In genomic region chr1:11738096-11738495, GRCh38 we compare ENCODE assay signal across 18 cellular contexts. TPM values are rescaled to one million over a fixed set of nuclear protein-coding genes. Genes with fewer than 3 reads are reported as not detected.
DNase-seq lines count a peak whose midpoint lies in the region; ATAC-seq, FAIRE-seq and TF ChIP-seq lines count a peak whose summit lies in the region.
"Had no signal": no experiment of that assay in that cellular context is flagged by ENCODE, and none has a peak within 500 bp of the region (broad histone marks: within the 10 kb centered on the region; RNA-seq: fewer than 3 reads in every experiment).

No MANE protein-coding gene starts in this region.

- peaks cover 0 to 3% (median 0%) of the 10 kb centered on the region in 3 donors for H3K36me3 Mint-ChIP-seq in CD8-positive, alpha-beta memory T cell
- no peaks in the 10 kb centered on the region for H3K36me3 Mint-ChIP-seq in activated T-helper 17 cell treated with anti-CD3 and anti-CD28 coated beads, Interleukin-2, amount 50 U/mL, for 72 hours (ENCODE audit: low read depth)
- no peaks in the 10 kb centered on the region for H3K36me3 Mint-ChIP-seq in natural killer cell treated with Interleukin-12 subunit alpha and Interleukin-12 subunit beta and Interleukin-15 and Interleukin-18, amount 100 ng/mL, for 72 hours
- H3K36me3 Mint-ChIP-seq: activated naive CD4-positive, alpha-beta T cell treated with anti-CD3 and anti-CD28 coated beads, Interleukin-2, amount 50 U/mL, for 24 hours had no signal

- FAIRE-seq in A549 (lab: Jason Lieb, UNC): no peak

- no peaks in the 10 kb centered on the region for H3K27me3 ChIP-seq in CD8-positive, alpha-beta memory T cell (ENCODE audit: insufficient read depth, low read length, poor library complexity, severe bottlenecking)
- H3K27me3 ChIP-seq in SJCRH30: no peaks in the 10 kb centered on the region
- H3K27me3 ChIP-seq: BE2C had no signal

- POLR2A ChIA-PET in A549 (lab: Yijun Ruan, JAX): no interaction called here
- POLR2A ChIA-PET in CD8-positive, alpha-beta memory T cell (lab: Charles Lee): no interaction called here

- CTCF ChIA-PET in A549 (lab: Yijun Ruan, JAX): interaction anchor here (2.1 kb wide), 1 partner anchor 11 kb away, joined by 10 read pairs; no protein-coding TSS in a partner anchor
- CTCF ChIA-PET in CD8-positive, alpha-beta memory T cell (lab: Charles Lee): interaction anchor here (1.5 to 2.6 kb wide), 4 partner anchors 19 to 88 kb away, joined by 3 to 10 read pairs (median 7); partner anchors contain the start of gene FBXO6

- H3K9me3 ChIP-seq in A549: no peaks in the 10 kb centered on the region
- H3K9me3 ChIP-seq in CD8-positive, alpha-beta memory T cell (ENCODE audit: low read length): no peaks in the 10 kb centered on the region
- no peaks in the 10 kb centered on the region for H3K9me3 ChIP-seq in SJCRH30 (replicated peaks)
- H3K9me3 ChIP-seq: BE2C had no signal

- no peaks in the 10 kb centered on the region for H3K36me3 ChIP-seq in CD8-positive, alpha-beta memory T cell (ENCODE audit: insufficient read depth, low read length)
- H3K36me3 ChIP-seq in SJCRH30: no peaks in the 10 kb centered on the region
- H3K36me3 ChIP-seq: BE2C had no signal

- TF ChIP-seq EP300 in A549 (IDR thresholded peaks at IDR 0.05): no peak

- H3K4me1 ChIP-seq in A549 (peaks cover 14% of the 10 kb centered on the region), SJCRH30 (peaks cover 10% of the 10 kb centered on the region)
- H3K4me1 ChIP-seq in CD8-positive, alpha-beta memory T cell (ENCODE audit: insufficient read depth, low read length): peaks cover 65% of the 10 kb centered on the region
- H3K4me1 ChIP-seq: BE2C had no signal

- H3K4me1 Mint-ChIP-seq in CD8-positive, alpha-beta memory T cell: peaks cover 63 to 76% (median 64%) of the 10 kb centered on the region in 3 donors
- H3K4me1 Mint-ChIP-seq in activated T-helper 17 cell treated with anti-CD3 and anti-CD28 coated beads, Interleukin-2, amount 50 U/mL, for 72 hours: peaks cover 28% of the 10 kb centered on the region
- H3K4me1 Mint-ChIP-seq in natural killer cell treated with Interleukin-12 subunit alpha and Interleukin-12 subunit beta and Interleukin-15 and Interleukin-18, amount 100 ng/mL, for 72 hours (ENCODE audit: low read depth in 2 of 2): peaks cover 73 to 77% of the 10 kb centered on the region in 2 donors

- peak overlapping the region; percentile 85; the same call in 1 of the 3 replicates for H3K4me2 ChIP-seq in A549

- ATAC-seq in A549: no peak
- ATAC-seq in activated T-helper 17 cell treated with anti-CD3 and anti-CD28 coated beads, Interleukin-2, amount 50 U/mL, for 72 hours (replicated peaks): no peak
- ATAC-seq in natural killer cell treated with Interleukin-12 subunit alpha and Interleukin-12 subunit beta and Interleukin-15 and Interleukin-18, amount 100 ng/mL, for 72 hours: no peak
- ATAC-seq: stimulated activated effector memory CD8-positive, alpha-beta T cell treated with anti-CD3 and anti-CD28 coated beads, Interleukin-12 subunit alpha, Interleukin-12 subunit beta, amount 100 ng/mL, for 72 hours had no signal

- H3K4me3 ChIP-seq in A549: no peak overlapping the region
- no peak overlapping the region for H3K4me3 ChIP-seq in CD8-positive, alpha-beta memory T cell (ENCODE audit: low read length)
- no peak overlapping the region for H3K4me3 ChIP-seq in SJCRH30

- no peak for TF ChIP-seq POLR2A in A549 (IDR thresholded peaks at IDR 0.05; ENCODE audit: low read length)

- no peak for TF ChIP-seq CTCF in A549 (IDR thresholded peaks at IDR 0.05)

- no peaks in the 10 kb centered on the region for H3K27me3 Mint-ChIP-seq in CD8-positive, alpha-beta memory T cell
- H3K27me3 Mint-ChIP-seq in activated T-helper 17 cell treated with anti-CD3 and anti-CD28 coated beads, Interleukin-2, amount 50 U/mL, for 72 hours: no peaks in the 10 kb centered on the region
- H3K27me3 Mint-ChIP-seq in natural killer cell treated with Interleukin-12 subunit alpha and Interleukin-12 subunit beta and Interleukin-15 and Interleukin-18, amount 100 ng/mL, for 72 hours: no peaks in the 10 kb centered on the region
- H3K27me3 Mint-ChIP-seq: activated naive CD4-positive, alpha-beta T cell treated with anti-CD3 and anti-CD28 coated beads, Interleukin-2, amount 50 U/mL, for 24 hours had no signal

- peak overlapping the region in 1 of 2 experiments; percentile 98; a peak in 4 of 6 replicates for H3K27ac ChIP-seq in A549
- no peak overlapping the region for H3K27ac ChIP-seq in CD8-positive, alpha-beta memory T cell (ENCODE audit: low read depth, low read length)
- no peak overlapping the region for H3K27ac ChIP-seq in SJCRH30

- WGBS in A549 (ENCODE audit: missing lambda C conversion rate): 75% methylated on average over 2 of the region's 2 CpGs

- DNase-seq in A549 (ENCODE audit: low read depth in 1 of 2, low spot score in 1 of 2): no peak
- DNase-seq in CD8-positive, alpha-beta memory T cell: no peak
- no peak for DNase-seq in natural killer cell treated with Interleukin-12 subunit alpha and Interleukin-12 subunit beta and Interleukin-15 and Interleukin-18, amount 100 ng/mL, for 72 hours (ENCODE audit: low spot score)
- DNase-seq in occipital lobe (lab: John Stamatoyannopoulos, UW): no peak
- no peak for DNase-seq in SJCRH30
- DNase-seq in mesenteric fat pad (ENCODE audit: low spot score): no peak
- DNase-seq in NCI-H2107 treated with DMSO at 0.1 percent for 48 hours (lab: John Stamatoyannopoulos, UW; ENCODE audit: unreplicated experiment): no peak
- DNase-seq: BE2C, foreskin melanocyte, KG1, NCI-H146, NCI-H510A treated with DMSO at 0.1 percent for 48 hours had no signal

- TF ChIP-seq RAD21 in A549 (conservative IDR thresholded peaks at IDR 0.05 in 1 of 2, IDR thresholded peaks at IDR 0.05 in 1 of 2): no peak

- H3K9me3 Mint-ChIP-seq in CD8-positive, alpha-beta memory T cell: no peaks in the 10 kb centered on the region
- H3K9me3 Mint-ChIP-seq in activated T-helper 17 cell treated with anti-CD3 and anti-CD28 coated beads, Interleukin-2, amount 50 U/mL, for 72 hours: no peaks in the 10 kb centered on the region
- no peaks in the 10 kb centered on the region for H3K9me3 Mint-ChIP-seq in natural killer cell treated with Interleukin-12 subunit alpha and Interleukin-12 subunit beta and Interleukin-15 and Interleukin-18, amount 100 ng/mL, for 72 hours
- H3K9me3 Mint-ChIP-seq: activated naive CD4-positive, alpha-beta T cell treated with anti-CD3 and anti-CD28 coated beads, Interleukin-2, amount 50 U/mL, for 24 hours; stimulated activated effector memory CD8-positive, alpha-beta T cell treated with anti-CD3 and anti-CD28 coated beads, Interleukin-12 subunit alpha, Interleukin-12 subunit beta, amount 100 ng/mL, for 72 hours had no signal

- H3K4me3 Mint-ChIP-seq in CD8-positive, alpha-beta memory T cell: peak overlapping the region; percentile 18 to 96 (median 92)
- H3K4me3 Mint-ChIP-seq in activated T-helper 17 cell treated with anti-CD3 and anti-CD28 coated beads, Interleukin-2, amount 50 U/mL, for 72 hours: no peak overlapping the region
- peak overlapping the region; percentile 87 for H3K4me3 Mint-ChIP-seq in natural killer cell treated with Interleukin-12 subunit alpha and Interleukin-12 subunit beta and Interleukin-15 and Interleukin-18, amount 100 ng/mL, for 72 hours

- peak overlapping the region; percentile 5 to 91 (median 58) for H3K27ac Mint-ChIP-seq in CD8-positive, alpha-beta memory T cell
- peak overlapping the region; percentile 28 for H3K27ac Mint-ChIP-seq in activated T-helper 17 cell treated with anti-CD3 and anti-CD28 coated beads, Interleukin-2, amount 50 U/mL, for 72 hours
- peak overlapping the region; percentile 98 to 99 for H3K27ac Mint-ChIP-seq in natural killer cell treated with Interleukin-12 subunit alpha and Interleukin-12 subunit beta and Interleukin-15 and Interleukin-18, amount 100 ng/mL, for 72 hours
- H3K27ac Mint-ChIP-seq: activated naive CD4-positive, alpha-beta T cell treated with anti-CD3 and anti-CD28 coated beads, Interleukin-2, amount 50 U/mL, for 24 hours had no signal

RNA-seq across cellular contexts. Expression of gene AGTRAP, which starts 2.2 kb away (rescaled TPM):
- polyA plus RNA-seq in A549 (2011; rRNA removed) (26.9 and 32.1 TPM in 2 replicates), A549 (2017; fragmentation: RNase III; extraction: RNeasy Plus Mini Kit Qiagen cat#74134 plus additional on column Dnase treatment) (56.5 to 57.5 TPM (median 57.5 TPM) in 3 replicates)
- 87.0 and 122 TPM in 2 replicates for polyA plus RNA-seq in A549 (2012; cell fraction: cytosol; rRNA removed)
- 84.4 and 108 TPM in 2 replicates for polyA plus RNA-seq in A549 (2012; cell fraction: nucleus; rRNA removed)
- polyA minus RNA-seq in A549 (2011; rRNA and poly(A)+ RNA removed): 20.3 and 32.0 TPM in 2 replicates
- total RNA-seq in CD8-positive, alpha-beta memory T cell: 10 to 100 TPM in 1 of 2 experiments, 1 to 10 TPM in 1; 9.7 to 10.6 TPM
- 103 TPM for polyA plus RNA-seq in CD8-positive, alpha-beta memory T cell
- total RNA-seq in activated T-helper 17 cell treated with anti-CD3 and anti-CD28 coated beads, Interleukin-2, amount 50 U/mL, for 72 hours: 10 to 100 TPM in 1 of 2 donors, 1 to 10 TPM in 1; 7.5 to 14.3 TPM
- 10 to 100 TPM; 40.3 to 52.0 TPM for total RNA-seq in natural killer cell treated with Interleukin-12 subunit alpha and Interleukin-12 subunit beta and Interleukin-15 and Interleukin-18, amount 100 ng/mL, for 72 hours
- total RNA-seq in occipital lobe (4.2 TPM), mesenteric fat pad (39.8 TPM)
- total RNA-seq in SJCRH30 (2014; rRNA removed; shearing (Covaris generic)): 13.0 and 16.5 TPM in 2 replicates

RNA-seq across cellular contexts. Expression of gene C1orf167, which starts 23.9 kb away (rescaled TPM):
- polyA plus RNA-seq in A549 (2011; rRNA removed) (not detected in 2 replicates), A549 (2017; fragmentation: RNase III; extraction: RNeasy Plus Mini Kit Qiagen cat#74134 plus additional on column Dnase treatment) (not detected in 3 replicates)
- not detected in 2 replicates for polyA plus RNA-seq in A549 (2012; cell fraction: cytosol; rRNA removed)
- 0.04 TPM in 1 of 2 replicates, not detected in the other for polyA plus RNA-seq in A549 (2012; cell fraction: nucleus; rRNA removed)
- polyA minus RNA-seq in A549 (2011; rRNA and poly(A)+ RNA removed): not detected in 2 replicates
- total RNA-seq in CD8-positive, alpha-beta memory T cell: not detected
- polyA plus RNA-seq in CD8-positive, alpha-beta memory T cell: 0.81 TPM
- total RNA-seq in activated T-helper 17 cell treated with anti-CD3 and anti-CD28 coated beads, Interleukin-2, amount 50 U/mL, for 72 hours: not detected
- total RNA-seq in natural killer cell treated with Interleukin-12 subunit alpha and Interleukin-12 subunit beta and Interleukin-15 and Interleukin-18, amount 100 ng/mL, for 72 hours: not detected
- total RNA-seq in occipital lobe (not detected), mesenteric fat pad (1.1 TPM)
- not detected in 2 replicates for total RNA-seq in SJCRH30 (2014; rRNA removed; shearing (Covaris generic))
- total RNA-seq: Daoy, liver had no signal
- polyA plus RNA-seq: neural cell had no signal

RNA-seq across cellular contexts. Expression of gene DRAXIN, which starts 46.6 kb away (rescaled TPM):
- polyA plus RNA-seq in A549 (2011; rRNA removed) (0.03 and 0.04 TPM in 2 replicates), A549 (2017; fragmentation: RNase III; extraction: RNeasy Plus Mini Kit Qiagen cat#74134 plus additional on column Dnase treatment) (0.03 to 0.08 TPM in 2 of 3 replicates, not detected in the other)
- polyA plus RNA-seq in A549 (2012; cell fraction: cytosol; rRNA removed): under 0.01 and 0.01 TPM in 2 replicates
- polyA plus RNA-seq in A549 (2012; cell fraction: nucleus; rRNA removed): 0.01 and 0.04 TPM in 2 replicates
- polyA minus RNA-seq in A549 (2011; rRNA and poly(A)+ RNA removed): not detected in 2 replicates
- under 1 TPM; 0.09 to 0.11 TPM for total RNA-seq in CD8-positive, alpha-beta memory T cell
- polyA plus RNA-seq in CD8-positive, alpha-beta memory T cell: 0.12 TPM
- under 1 TPM; 0.04 to 0.13 TPM for total RNA-seq in activated T-helper 17 cell treated with anti-CD3 and anti-CD28 coated beads, Interleukin-2, amount 50 U/mL, for 72 hours
- 10 to 100 TPM; 29.3 to 41.5 TPM for total RNA-seq in natural killer cell treated with Interleukin-12 subunit alpha and Interleukin-12 subunit beta and Interleukin-15 and Interleukin-18, amount 100 ng/mL, for 72 hours
- total RNA-seq in occipital lobe (107 TPM), mesenteric fat pad (not detected)
- total RNA-seq in SJCRH30 (2014; rRNA removed; shearing (Covaris generic)): 7.1 and 8.0 TPM in 2 replicates

RNA-seq across cellular contexts. Expression of gene MAD2L2, which starts 57.1 kb away (rescaled TPM):
- polyA plus RNA-seq in A549 (2011; rRNA removed) (32.5 and 35.4 TPM in 2 replicates), A549 (2017; fragmentation: RNase III; extraction: RNeasy Plus Mini Kit Qiagen cat#74134 plus additional on column Dnase treatment) (30.6 to 31.7 TPM (median 31.2 TPM) in 3 replicates)
- 67.2 and 71.8 TPM in 2 replicates for polyA plus RNA-seq in A549 (2012; cell fraction: cytosol; rRNA removed)
- polyA plus RNA-seq in A549 (2012; cell fraction: nucleus; rRNA removed): 52.5 and 53.0 TPM in 2 replicates
- polyA minus RNA-seq in A549 (2011; rRNA and poly(A)+ RNA removed): 34.5 and 39.9 TPM in 2 replicates
- total RNA-seq in CD8-positive, alpha-beta memory T cell: 10 to 100 TPM; 60.1 to 66.2 TPM
- polyA plus RNA-seq in CD8-positive, alpha-beta memory T cell: 57.2 TPM
- 10 to 100 TPM; 63.1 to 63.3 TPM for total RNA-seq in activated T-helper 17 cell treated with anti-CD3 and anti-CD28 coated beads, Interleukin-2, amount 50 U/mL, for 72 hours
- total RNA-seq in natural killer cell treated with Interleukin-12 subunit alpha and Interleukin-12 subunit beta and Interleukin-15 and Interleukin-18, amount 100 ng/mL, for 72 hours: 100 to 1,000 TPM; 115 to 153 TPM
- total RNA-seq in occipital lobe (43.4 TPM), mesenteric fat pad (25.1 TPM)
- total RNA-seq in SJCRH30 (2014; rRNA removed; shearing (Covaris generic)): 172 and 174 TPM in 2 replicates

Comparison
In these comparisons a context has a peak if more than half of its experiments do, and no peak if none do; other contexts are left out.
1. H3K27ac Mint-ChIP-seq: peak in every context shown above with its lines; median percentile 98 in natural killer cell treated with Interleukin-12 subunit alpha and Interleukin-12 subunit beta and Interleukin-15 and Interleukin-18, amount 100 ng/mL, for 72 hours; 58 in CD8-positive, alpha-beta memory T cell; 28 in activated T-helper 17 cell treated with anti-CD3 and anti-CD28 coated beads, Interleukin-2, amount 50 U/mL, for 72 hours.